ENCODE assay signal across 8 cellular contexts in genomic region chrX:13376857-13377441, GRCh38. TPM values are rescaled to one million over a fixed set of nuclear protein-coding genes. Genes with fewer than 3 reads are reported as not detected.
A peak's percentile ranks its signal among the peaks of the same experiment; 100 is the strongest.
DNase-seq lines count a peak whose midpoint lies in the region; ATAC-seq, FAIRE-seq and TF ChIP-seq lines count a peak whose summit lies in the region.

No MANE protein-coding gene starts in this region.

- no peaks in the 10 kb centered on the region for H3K27me3 ChIP-seq in bronchial epithelial cell (ENCODE audit: control insufficient read depth, insufficient read depth, low read length)

- ATAC-seq in GM18873 (IDR thresholded peaks at IDR 0.05; ENCODE audit: low FRiP score, unreplicated experiment) = no peak

- DNase-seq in GM10266 (ENCODE audit: extremely low spot score) = peak; percentile 19
- peak; percentile 83 for DNase-seq in NCI-H2107 (lab: John Stamatoyannopoulos, UW)
- DNase-seq in bronchial epithelial cell (ENCODE audit: low read depth) = peak; percentile 58
- DNase-seq in renal cortical epithelial cell (ENCODE audit: low read depth) = peak; percentile 82
- DNase-seq in NK-92 treated with Interleukin-12 subunit alpha and Interleukin-12 subunit beta, amount 100 ng/mL, for 24 hours (lab: John Stamatoyannopoulos, UW) = no peak
- no peak for DNase-seq in SW 1271 (lab: John Stamatoyannopoulos, UW)
- no peak for DNase-seq in Ammon's horn (ENCODE audit: low spot score)

- H3K4me3 ChIP-seq in bronchial epithelial cell (ENCODE audit: low read depth, low read length) = no peak overlapping the region

- FAIRE-seq in bronchial epithelial cell (lab: Jason Lieb, UNC) = no peak

- H3K36me3 ChIP-seq in bronchial epithelial cell (ENCODE audit: control insufficient read depth, insufficient read depth, low read length) = no peaks in the 10 kb centered on the region

- TF ChIP-seq CTCF in GM10266 (IDR thresholded peaks at IDR 0.05; ENCODE audit: control insufficient read depth, insufficient read depth, low read depth, missing control alignments) (no peak), bronchial epithelial cell (IDR thresholded peaks at IDR 0.05; ENCODE audit: insufficient read depth, low read length, severe bottlenecking) (no peak)

RNA-seq across cellular contexts. Expression of gene ATXN3L, which starts 57.1 kb away (rescaled TPM):
- total RNA-seq in bronchial epithelial cell = not detected in 2 replicates
- total RNA-seq in renal cortical epithelial cell = not detected in 2 replicates

Comparison
In these comparisons a context has a peak if more than half of its experiments do, and no peak if none do; other contexts are left out.
1. DNase-seq: peak in GM10266 (single experiment), NCI-H2107 (single experiment), bronchial epithelial cell (single experiment) and renal cortical epithelial cell (single experiment); none in NK-92 treated with Interleukin-12 subunit alpha and Interleukin-12 subunit beta, amount 100 ng/mL, for 24 hours (single experiment), SW 1271 (0 of 2) and Ammon's horn (single experiment).